In the genomic region with DNA sequence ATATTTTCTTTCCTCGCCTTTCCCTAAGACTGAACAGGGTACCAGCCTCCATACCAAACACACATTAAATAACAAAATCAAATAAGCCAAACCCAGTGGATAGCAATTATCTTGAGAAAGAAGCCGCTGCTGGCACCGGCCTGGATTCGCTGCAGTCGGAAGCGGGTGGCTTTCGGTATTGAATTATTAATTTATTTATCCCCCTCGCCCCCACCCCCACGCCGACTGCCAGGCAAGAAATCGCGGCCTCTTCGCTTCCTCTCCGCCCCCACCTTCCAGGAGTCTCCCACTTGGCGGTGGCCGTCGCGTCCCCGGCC, we compare ENCODE assay signal across 9 cellular contexts. TPM values are rescaled to one million over a fixed set of nuclear protein-coding genes. Genes with fewer than 3 reads are reported as not detected.
A peak's percentile ranks its signal among the peaks of the same experiment; 100 is the strongest.
DNase-seq lines count a peak whose midpoint lies in the region; ATAC-seq and TF ChIP-seq lines count a peak whose summit lies in the region.
"Had no signal": no experiment of that assay in that cellular context is flagged by ENCODE, and none has a peak within 500 bp of the region (broad histone marks: within the 10 kb centered on the region; RNA-seq: fewer than 3 reads in every experiment).

No MANE protein-coding gene starts in this region.

- no peak for TF ChIP-seq CTCF in left lung (IDR thresholded peaks at IDR 0.05)
- TF ChIP-seq CTCF in transverse colon (IDR thresholded peaks at IDR 0.05): no peak

- ATAC-seq in left lung: no peak

- 1% methylated on average over 18 of the region's 19 CpGs; no CpG with 5 or more reads in 1 of the 2 donors for WGBS in transverse colon (ENCODE audit: low coverage in 1 of 2), 2 donors

- DNase-seq in activated T-cell treated with anti-CD3 and anti-CD28 coated beads, Interleukin-2, amount 50 U/mL, for 24 hours: peak; percentile 31
- DNase-seq in activated T-cell treated with anti-CD3 and anti-CD28 coated beads, Interleukin-2, amount 50 U/mL, for 1 hour: no peak
- DNase-seq in activated T-helper 1 cell treated with anti-CD3 and anti-CD28 coated beads, Interleukin-12 subunit alpha, Interleukin-12 subunit beta, Interleukin-2, Interleukin-4 antibody, amounts not matched to agents 30 ng/mL and 10 ng/mL and 1 ng/mL, durations not matched to agents 14 hours and 24 hours and 36 hours (ENCODE audit: low spot score): no peak
- DNase-seq in left lung: no peak
- DNase-seq in transverse colon: peak; percentile 6
- no peak for DNase-seq in NCI-H69 (lab: John Stamatoyannopoulos, UW)
- DNase-seq in epidermal melanocyte (ENCODE audit: insufficient read length, low spot score): no peak
- no peak for DNase-seq in DMS153 treated with DMSO at 0.1 percent for 48 hours (lab: John Stamatoyannopoulos, UW; ENCODE audit: unreplicated experiment)

- no peak for TF ChIP-seq POLR2A in transverse colon (IDR thresholded peaks at IDR 0.05)

- no peak overlapping the region for H3K27ac Mint-ChIP-seq in activated T-cell treated with anti-CD3 and anti-CD28 coated beads, Interleukin-2, amount 50 U/mL, for 24 hours
- H3K27ac Mint-ChIP-seq in activated T-helper 1 cell treated with anti-CD3 and anti-CD28 coated beads, Interleukin-12 subunit alpha, Interleukin-12 subunit beta, Interleukin-2, Interleukin-4 antibody, amounts not matched to agents 30 ng/mL and 10 ng/mL and 1 ng/mL, durations not matched to agents 14 hours and 24 hours and 36 hours: no peak overlapping the region

- peak overlapping the region; percentile 21 for H3K4me3 Mint-ChIP-seq in activated T-cell treated with anti-CD3 and anti-CD28 coated beads, Interleukin-2, amount 50 U/mL, for 24 hours
- H3K4me3 Mint-ChIP-seq in activated T-helper 1 cell treated with anti-CD3 and anti-CD28 coated beads, Interleukin-12 subunit alpha, Interleukin-12 subunit beta, Interleukin-2, Interleukin-4 antibody, amounts not matched to agents 30 ng/mL and 10 ng/mL and 1 ng/mL, durations not matched to agents 14 hours and 24 hours and 36 hours: peak overlapping the region; percentile 40

- H3K9me3 Mint-ChIP-seq in activated T-cell treated with anti-CD3 and anti-CD28 coated beads, Interleukin-2, amount 50 U/mL, for 24 hours: no peaks in the 10 kb centered on the region
- H3K9me3 Mint-ChIP-seq in activated T-helper 1 cell treated with anti-CD3 and anti-CD28 coated beads, Interleukin-12 subunit alpha, Interleukin-12 subunit beta, Interleukin-2, Interleukin-4 antibody, amounts not matched to agents 30 ng/mL and 10 ng/mL and 1 ng/mL, durations not matched to agents 14 hours and 24 hours and 36 hours: no peaks in the 10 kb centered on the region

- peak overlapping the region; percentile 23 to 98 for H3K27ac ChIP-seq in left lung
- H3K27ac ChIP-seq in transverse colon: peak overlapping the region; percentile 13 to 54 (median 37)

- in situ Hi-C loops in transverse colon (cut with MboI; ENCODE audit: low pct_ligation_motif_present in 1 of 4, low pct_unique_long_range_greater_than_20kb in 1 of 4, low sequenced_read_pairs in 3 of 4): no loop called here

- peaks cover 5 to 56% of the 10 kb centered on the region in 2 donors for H3K27me3 ChIP-seq in left lung
- H3K27me3 ChIP-seq in transverse colon: peaks cover 61% of the 10 kb centered on the region

- H3K9me3 ChIP-seq in left lung (no peaks in the 10 kb centered on the region), transverse colon (no peaks in the 10 kb centered on the region)

- H3K4me1 ChIP-seq in left lung: peaks cover 3 to 23% of the 10 kb centered on the region in 2 donors
- H3K4me1 ChIP-seq in transverse colon: peaks cover 0 to 7% (median 2%) of the 10 kb centered on the region in 4 donors

- no peak for TF ChIP-seq EP300 in transverse colon (IDR thresholded peaks at IDR 0.05; ENCODE audit: low read depth)

- peaks cover 15% of the 10 kb centered on the region for H3K4me1 Mint-ChIP-seq in activated T-cell treated with anti-CD3 and anti-CD28 coated beads, Interleukin-2, amount 50 U/mL, for 24 hours (ENCODE audit: low read depth)
- peaks cover 11% of the 10 kb centered on the region for H3K4me1 Mint-ChIP-seq in activated T-helper 1 cell treated with anti-CD3 and anti-CD28 coated beads, Interleukin-12 subunit alpha, Interleukin-12 subunit beta, Interleukin-2, Interleukin-4 antibody, amounts not matched to agents 30 ng/mL and 10 ng/mL and 1 ng/mL, durations not matched to agents 14 hours and 24 hours and 36 hours (ENCODE audit: low read depth)

- peaks cover 54% of the 10 kb centered on the region for H3K27me3 Mint-ChIP-seq in activated T-cell treated with anti-CD3 and anti-CD28 coated beads, Interleukin-2, amount 50 U/mL, for 24 hours
- H3K27me3 Mint-ChIP-seq in activated T-helper 1 cell treated with anti-CD3 and anti-CD28 coated beads, Interleukin-12 subunit alpha, Interleukin-12 subunit beta, Interleukin-2, Interleukin-4 antibody, amounts not matched to agents 30 ng/mL and 10 ng/mL and 1 ng/mL, durations not matched to agents 14 hours and 24 hours and 36 hours (ENCODE audit: insufficient read depth): peaks cover 43% of the 10 kb centered on the region

- H3K36me3 ChIP-seq in left lung (no peaks in the 10 kb centered on the region), transverse colon (no peaks in the 10 kb centered on the region)

- no peaks in the 10 kb centered on the region for H3K36me3 Mint-ChIP-seq in activated T-cell treated with anti-CD3 and anti-CD28 coated beads, Interleukin-2, amount 50 U/mL, for 24 hours (ENCODE audit: low read depth)
- H3K36me3 Mint-ChIP-seq in activated T-helper 1 cell treated with anti-CD3 and anti-CD28 coated beads, Interleukin-12 subunit alpha, Interleukin-12 subunit beta, Interleukin-2, Interleukin-4 antibody, amounts not matched to agents 30 ng/mL and 10 ng/mL and 1 ng/mL, durations not matched to agents 14 hours and 24 hours and 36 hours (ENCODE audit: low read depth): no peaks in the 10 kb centered on the region

- peak overlapping the region; percentile 42 to 58 for H3K4me3 ChIP-seq in left lung
- peak overlapping the region; percentile 21 to 55 (median 42) for H3K4me3 ChIP-seq in transverse colon

- intact Hi-C loops in activated T-helper 1 cell treated with anti-CD3 and anti-CD28 coated beads, Interleukin-12 subunit alpha, Interleukin-12 subunit beta, Interleukin-2, Interleukin-4 antibody, amounts not matched to agents 30 ng/mL and 10 ng/mL and 1 ng/mL, durations not matched to agents 14 hours and 24 hours and 36 hours (cut with micrococcal nuclease): no loop called here
- intact Hi-C loops in left lung (cut with DNase I): no loop called here
- intact Hi-C loops in transverse colon (cut with DNase I; ENCODE audit: low total_unique reads): no loop called here

RNA-seq across cellular contexts. Expression of a gene that starts 0.4 kb away (rescaled TPM):
- total RNA-seq in activated T-helper 1 cell treated with anti-CD3 and anti-CD28 coated beads, Interleukin-12 subunit alpha, Interleukin-12 subunit beta, Interleukin-2, Interleukin-4 antibody, amounts not matched to agents 30 ng/mL and 10 ng/mL and 1 ng/mL, durations not matched to agents 14 hours and 24 hours and 36 hours: 0.05 TPM in 1 of 2 replicates, not detected in the other
- total RNA-seq in left lung (under 1 TPM; 0.52 to 0.86 TPM), transverse colon (1 to 10 TPM in 1 of 4 donors, under 1 TPM in 3; 0.16 to 1.5 (median 0.70) TPM)
- total RNA-seq: pulmonary artery endothelial cell had no signal

Comparison
In these comparisons a context has a peak if more than half of its experiments do, and no peak if none do; other contexts are left out.
1. DNase-seq: peak in activated T-cell treated with anti-CD3 and anti-CD28 coated beads, Interleukin-2, amount 50 U/mL, for 24 hours (single experiment) and transverse colon (single experiment); none in activated T-cell treated with anti-CD3 and anti-CD28 coated beads, Interleukin-2, amount 50 U/mL, for 1 hour (single experiment), activated T-helper 1 cell treated with anti-CD3 and anti-CD28 coated beads, Interleukin-12 subunit alpha, Interleukin-12 subunit beta, Interleukin-2, Interleukin-4 antibody, amounts not matched to agents 30 ng/mL and 10 ng/mL and 1 ng/mL, durations not matched to agents 14 hours and 24 hours and 36 hours (single experiment), left lung (0 of 2), NCI-H69 (single experiment), epidermal melanocyte (single experiment) and DMS153 treated with DMSO at 0.1 percent for 48 hours (single experiment).